Comparison of ENCODE assay signal across 23 cellular contexts in genomic region chr3:13706451-13706850, GRCh38.
DNase-seq lines count a peak whose midpoint lies in the region; ATAC-seq and TF ChIP-seq lines count a peak whose summit lies in the region.
"Had no signal": no experiment of that assay in that cellular context is flagged by ENCODE, and none has a peak within 500 bp of the region (broad histone marks: within the 10 kb centered on the region; RNA-seq: fewer than 3 reads in every experiment).

No MANE protein-coding gene starts in this region.

- DNase-seq in activated naive CD8-positive, alpha-beta T cell treated with anti-CD3 and anti-CD28 coated beads, Interleukin-2, amount 10 ng/mL, durations not matched to agents 7 days and 5 days: peak; percentile 5
- DNase-seq in activated naive CD8-positive, alpha-beta T cell treated with anti-CD3 and anti-CD28 coated beads for 36 hours: no peak
- DNase-seq in ecto neural progenitor cell (ENCODE audit: low spot score): peak; percentile 24
- DNase-seq in progenitor cell of endocrine pancreas (ENCODE audit: low spot score, unreplicated experiment): peak; percentile 0
- DNase-seq in NCI-H1417 treated with DMSO at 0.1 percent for 48 hours (lab: John Stamatoyannopoulos, UW): no peak
- no peak for DNase-seq in NCI-H2227 (lab: John Stamatoyannopoulos, UW; ENCODE audit: unreplicated experiment)
- no peak for DNase-seq in foreskin melanocyte
- no peak for DNase-seq in activated T-cell treated with anti-CD3 and anti-CD28 coated beads, Interleukin-2, amount 50 U/mL, for 48 hours
- DNase-seq: activated CD4-positive, alpha-beta T cell treated with anti-CD3 and anti-CD28 coated beads for 48 hours; activated T-cell treated with anti-CD3 and anti-CD28 coated beads for 4 hours; BE2C; effector memory CD4-positive, alpha-beta T cell; kidney glomerular epithelial cell; NCI-H146; NCI-H2107; NCI-H510A; NK-92 treated with Interleukin-12 subunit alpha and Interleukin-12 subunit beta, amount 100 ng/mL, for 24 hours; PC-3; SHP77; stimulated activated CD4-positive, alpha-beta T cell treated with anti-CD3 and anti-CD28 coated beads, Interleukin-15, amount 100 ng/mL, for 24 hours; stimulated activated naive B cell treated with anti-CD40 and anti-IgM and Interleukin-4, amounts not matched to agents 10 μg/mL and 1 μg/mL and 100 μg/mL, for 72 hours had no signal

- H3K4me3 Mint-ChIP-seq in activated naive CD8-positive, alpha-beta T cell treated with anti-CD3 and anti-CD28 coated beads, Interleukin-2, amount 10 ng/mL, durations not matched to agents 7 days and 5 days: no peak overlapping the region
- H3K4me3 Mint-ChIP-seq in activated naive CD8-positive, alpha-beta T cell treated with anti-CD3 and anti-CD28 coated beads for 36 hours: no peak overlapping the region
- H3K4me3 Mint-ChIP-seq in progenitor cell of endocrine pancreas (ENCODE audit: low read depth): no peak overlapping the region
- H3K4me3 Mint-ChIP-seq: neural progenitor cell; stimulated activated naive B cell treated with anti-CD40 and anti-IgM and Interleukin-4, amounts not matched to agents 10 μg/mL and 1 μg/mL and 100 μg/mL, for 72 hours; T-helper 2 cell treated with Interferon-gamma antibody and Interleukin-4, amounts not matched to agents 5 μg/mL and 100 μg/mL, for 36 hours had no signal

- TF ChIP-seq CTCF in progenitor cell of endocrine pancreas (IDR thresholded peaks at IDR 0.05; ENCODE audit: unreplicated experiment): no peak

- H3K36me3 Mint-ChIP-seq in activated naive CD8-positive, alpha-beta T cell treated with anti-CD3 and anti-CD28 coated beads, Interleukin-2, amount 10 ng/mL, durations not matched to agents 7 days and 5 days: no peaks in the 10 kb centered on the region
- peaks cover 3% of the 10 kb centered on the region for H3K36me3 Mint-ChIP-seq in activated naive CD8-positive, alpha-beta T cell treated with anti-CD3 and anti-CD28 coated beads for 36 hours
- H3K36me3 Mint-ChIP-seq in progenitor cell of endocrine pancreas (ENCODE audit: insufficient read depth): no peaks in the 10 kb centered on the region
- H3K36me3 Mint-ChIP-seq: neural progenitor cell had no signal

- no peak for ATAC-seq in activated naive CD8-positive, alpha-beta T cell treated with anti-CD3 and anti-CD28 coated beads, Interleukin-2, amount 10 ng/mL, durations not matched to agents 7 days and 5 days (ENCODE audit: low read depth)
- ATAC-seq: PC-3; stimulated activated naive B cell treated with anti-CD40 and anti-IgM and Interleukin-4, amounts not matched to agents 10 μg/mL and 1 μg/mL and 100 μg/mL, for 72 hours had no signal

- H3K27me3 Mint-ChIP-seq in activated naive CD8-positive, alpha-beta T cell treated with anti-CD3 and anti-CD28 coated beads, Interleukin-2, amount 10 ng/mL, durations not matched to agents 7 days and 5 days: no peaks in the 10 kb centered on the region
- peaks cover 13% of the 10 kb centered on the region for H3K27me3 Mint-ChIP-seq in activated naive CD8-positive, alpha-beta T cell treated with anti-CD3 and anti-CD28 coated beads for 36 hours
- H3K27me3 Mint-ChIP-seq in progenitor cell of endocrine pancreas: peaks cover 50% of the 10 kb centered on the region

- POLR2A ChIA-PET in activated naive CD8-positive, alpha-beta T cell treated with anti-CD3 and anti-CD28 coated beads, Interleukin-2, amount 10 ng/mL, durations not matched to agents 7 days and 5 days (lab: Charles Lee): no interaction called here

- no peaks in the 10 kb centered on the region for H3K4me1 Mint-ChIP-seq in activated naive CD8-positive, alpha-beta T cell treated with anti-CD3 and anti-CD28 coated beads, Interleukin-2, amount 10 ng/mL, durations not matched to agents 7 days and 5 days
- H3K4me1 Mint-ChIP-seq in activated naive CD8-positive, alpha-beta T cell treated with anti-CD3 and anti-CD28 coated beads for 36 hours: no peaks in the 10 kb centered on the region
- H3K4me1 Mint-ChIP-seq in progenitor cell of endocrine pancreas (ENCODE audit: low read depth): no peaks in the 10 kb centered on the region
- H3K4me1 Mint-ChIP-seq: neural progenitor cell had no signal

- no peak overlapping the region for H3K27ac Mint-ChIP-seq in activated naive CD8-positive, alpha-beta T cell treated with anti-CD3 and anti-CD28 coated beads, Interleukin-2, amount 10 ng/mL, durations not matched to agents 7 days and 5 days
- no peak overlapping the region for H3K27ac Mint-ChIP-seq in activated naive CD8-positive, alpha-beta T cell treated with anti-CD3 and anti-CD28 coated beads for 36 hours
- H3K27ac Mint-ChIP-seq in progenitor cell of endocrine pancreas: no peak overlapping the region
- H3K27ac Mint-ChIP-seq: neural progenitor cell; stimulated activated naive B cell treated with anti-CD40 and anti-IgM and Interleukin-4, amounts not matched to agents 10 μg/mL and 1 μg/mL and 100 μg/mL, for 72 hours; T-helper 2 cell treated with Interferon-gamma antibody and Interleukin-4, amounts not matched to agents 5 μg/mL and 100 μg/mL, for 36 hours had no signal

- H3K9me3 Mint-ChIP-seq in activated naive CD8-positive, alpha-beta T cell treated with anti-CD3 and anti-CD28 coated beads, Interleukin-2, amount 10 ng/mL, durations not matched to agents 7 days and 5 days: peaks cover 35% of the 10 kb centered on the region
- H3K9me3 Mint-ChIP-seq in activated naive CD8-positive, alpha-beta T cell treated with anti-CD3 and anti-CD28 coated beads for 36 hours: peaks cover 38% of the 10 kb centered on the region
- H3K9me3 Mint-ChIP-seq in progenitor cell of endocrine pancreas (ENCODE audit: low read depth): peaks cover 61% of the 10 kb centered on the region

Comparison
In these comparisons a context has a peak if more than half of its experiments do, and no peak if none do; other contexts are left out.
1. DNase-seq: peak in activated naive CD8-positive, alpha-beta T cell treated with anti-CD3 and anti-CD28 coated beads, Interleukin-2, amount 10 ng/mL, durations not matched to agents 7 days and 5 days (single experiment), ecto neural progenitor cell (single experiment) and progenitor cell of endocrine pancreas (single experiment); none in activated naive CD8-positive, alpha-beta T cell treated with anti-CD3 and anti-CD28 coated beads for 36 hours (single experiment), NCI-H1417 treated with DMSO at 0.1 percent for 48 hours (single experiment), NCI-H2227 (single experiment), foreskin melanocyte (single experiment) and activated T-cell treated with anti-CD3 and anti-CD28 coated beads, Interleukin-2, amount 50 U/mL, for 48 hours (0 of 2).